ENCODE assay signal across 8 cellular contexts in genomic region chr17:50944902-50945720, GRCh38.
A peak's percentile ranks its signal among the peaks of the same experiment; 100 is the strongest.
DNase-seq lines count a peak whose midpoint lies in the region; ATAC-seq, FAIRE-seq and TF ChIP-seq lines count a peak whose summit lies in the region.

No MANE protein-coding gene starts in this region.

- CTCF ChIA-PET in H1 (lab: Charles Lee; ENCODE audit: partially characterized antibody) = interaction anchor here (1.0 to 21.7 kb wide), 6 partner anchors 9 to 127 kb away, joined by 3 to 735 read pairs (median 4); partner anchors contain the start of gene TOB1

- H2AFZ ChIP-seq in Loucy (ENCODE audit: low read length) (peak overlapping the region; percentile 87), H1 (ENCODE audit: low read length) (no peak overlapping the region), trophoblast cell (ENCODE audit: insufficient read depth, low read length, poor library complexity) (no peak overlapping the region)

- H3K79me1 ChIP-seq in H1 (ENCODE audit: low read depth, low read length) = no peaks in the 10 kb centered on the region
- peaks cover 15% of the 10 kb centered on the region for H3K79me1 ChIP-seq in trophoblast cell (ENCODE audit: low read length)

- H3K23ac ChIP-seq in H1 (ENCODE audit: insufficient read length) (no peak overlapping the region), trophoblast cell (ENCODE audit: low read length) (no peak overlapping the region)

- no peak overlapping the region for H4K12ac ChIP-seq in trophoblast cell (ENCODE audit: low read depth, low read length)

- no peak for TF ChIP-seq CTCF in C4-2B (conservative IDR thresholded peaks at IDR 0.05)
- no peak for TF ChIP-seq CTCF in Loucy (conservative IDR thresholded peaks at IDR 0.05; ENCODE audit: low read length)
- TF ChIP-seq CTCF in H1 (IDR thresholded peaks at IDR 0.05; ENCODE audit: control extremely low read depth in 1 of 3, insufficient read depth in 1 of 3, low read depth in 1 of 3, low read length in 3 of 3) = no peak

- no peaks in the 10 kb centered on the region for H4K20me1 ChIP-seq in Loucy (ENCODE audit: insufficient read depth, low read length, poor library complexity, severe bottlenecking)
- no peaks in the 10 kb centered on the region for H4K20me1 ChIP-seq in H1 (replicated peaks in 1 of 2; ENCODE audit: control insufficient read depth in 1 of 2, insufficient read depth in 2 of 2, low read length in 2 of 2)

- H3K36me3 ChIP-seq in Loucy (ENCODE audit: insufficient read depth, low read length) (no peaks in the 10 kb centered on the region), H1 (ENCODE audit: control insufficient read depth in 2 of 4, insufficient read depth in 4 of 4, low read length in 3 of 4) (no peaks in the 10 kb centered on the region), trophoblast cell (ENCODE audit: control insufficient read depth in 1 of 2, insufficient read depth in 2 of 2, low read length in 2 of 2) (no peaks in the 10 kb centered on the region)

- no peak for TF ChIP-seq EP300 in H1 (IDR thresholded peaks at IDR 0.05; ENCODE audit: borderline replicate concordance in 1 of 2, low read depth in 2 of 2, low read length in 2 of 2)

- H3K23me2 ChIP-seq in H1 (ENCODE audit: low read depth, low read length) = peaks cover 4% of the 10 kb centered on the region; the same call in 1 of the 2 replicates

- peak overlapping the region; percentile 70 for H3K4me3 ChIP-seq in Loucy (ENCODE audit: low read length, poor library complexity, severe bottlenecking)
- peak overlapping the region in 1 of 4 experiments; percentile 56; a peak in 3 of 8 replicates for H3K4me3 ChIP-seq in H1 (ENCODE audit: extremely low read depth in 1 of 4, insufficient read depth in 2 of 4, low read depth in 3 of 4, low read length in 4 of 4)
- H3K4me3 ChIP-seq in trophoblast cell (ENCODE audit: low read depth, low read length) = peak overlapping the region; percentile 14

- no peak for TF ChIP-seq POLR2A in H1 (IDR thresholded peaks at IDR 0.05; ENCODE audit: control extremely low read depth in 1 of 2, low read depth in 2 of 2, low read length in 2 of 2)
- no peak for TF ChIP-seq POLR2A in erythroblast (IDR thresholded peaks at IDR 0.05; ENCODE audit: low read length)

- H2BK20ac ChIP-seq in H1 (ENCODE audit: low read length) = peak overlapping the region; percentile 72; the same call in 1 of the 2 replicates

- peak overlapping the region; percentile 84; the same call in 1 of the 2 replicates for H2BK12ac ChIP-seq in H1 (ENCODE audit: low read depth, low read length)
- no peak overlapping the region for H2BK12ac ChIP-seq in trophoblast cell (ENCODE audit: low read length)

- no peak overlapping the region for H2AK5ac ChIP-seq in H1 (ENCODE audit: low read depth, low read length)
- no peak overlapping the region for H2AK5ac ChIP-seq in trophoblast cell (ENCODE audit: low read length)

- H3K79me2 ChIP-seq in Loucy (ENCODE audit: insufficient read depth, low read length) = no peaks in the 10 kb centered on the region
- H3K79me2 ChIP-seq in H1 (ENCODE audit: control insufficient read depth in 1 of 2, insufficient read depth in 2 of 2, low read length in 2 of 2) = no peaks in the 10 kb centered on the region
- H3K79me2 ChIP-seq in trophoblast cell (ENCODE audit: control insufficient read depth, insufficient read depth, low read length, poor library complexity) = no peaks in the 10 kb centered on the region

- H3K4me1 ChIP-seq in Loucy (ENCODE audit: insufficient read depth, low read length, poor library complexity, severe bottlenecking) (peaks cover 16% of the 10 kb centered on the region), H1 (replicated peaks in 1 of 4; ENCODE audit: control insufficient read depth in 3 of 4, insufficient read depth in 4 of 4, low read length in 3 of 4) (peaks cover 0 to 21% (median 18%) of the 10 kb centered on the region in 4 experiments; a peak in 5 of 7 replicates), trophoblast cell (ENCODE audit: control insufficient read depth in 1 of 2, insufficient read depth in 2 of 2, low read length in 2 of 2) (peaks cover 11 to 13% of the 10 kb centered on the region in 2 experiments)

- FAIRE-seq in H1 (lab: Jason Lieb, UNC) = no peak

- H3K14ac ChIP-seq in H1 (ENCODE audit: insufficient read length) (no peak overlapping the region), trophoblast cell (ENCODE audit: low read length) (no peak overlapping the region)

- no peaks in the 10 kb centered on the region for H3K9me3 ChIP-seq in Loucy (ENCODE audit: insufficient read depth, low read depth, low read length)
- no peaks in the 10 kb centered on the region for H3K9me3 ChIP-seq in H1 (ENCODE audit: insufficient read depth in 2 of 2, low read depth in 1 of 2, low read length in 1 of 2)
- peaks cover 2% of the 10 kb centered on the region for H3K9me3 ChIP-seq in trophoblast cell (ENCODE audit: insufficient read depth, low read depth, low read length)

- 0 out of 2 replicates have a peak overlapping the region, but pooled peaks have one; percentile 81 for H2BK15ac ChIP-seq in H1 (ENCODE audit: low read length)

- H3K9me2 ChIP-seq in Loucy (replicated peaks; ENCODE audit: low read depth, low read length) = no peaks in the 10 kb centered on the region

- H4K8ac ChIP-seq in H1 (ENCODE audit: extremely low read depth, insufficient read depth, low read length) (no peak overlapping the region; the same call in 1 of the 2 replicates), trophoblast cell (ENCODE audit: low read depth, low read length) (no peak overlapping the region)

- H2BK120ac ChIP-seq in H1 (replicated peaks; ENCODE audit: low read depth, low read length) = no peak overlapping the region
- H2BK120ac ChIP-seq in trophoblast cell (ENCODE audit: insufficient read depth, low read length, poor library complexity) = no peak overlapping the region

- WGBS in H1 (ENCODE audit: extremely low coverage in 1 of 2, insufficient coverage in 1 of 2, insufficient read length in 1 of 2, insufficient replicate concordance in 2 of 2, low coverage in 1 of 2, low lambda C conversion rate in 2 of 2, missing lambda C conversion rate in 1 of 2), 2 experiments = 66% methylated on average over 14 of the region's 18 CpGs; no CpG with 5 or more reads in 1 of the 2 experiments
- WGBS in trophoblast cell (ENCODE audit: extremely low coverage, insufficient coverage, insufficient read length) = no CpG with 5 or more reads among the region's 18 CpGs

- no peak overlapping the region for H3K56ac ChIP-seq in H1 (replicated peaks; ENCODE audit: insufficient read length, low read depth, low read length)

- H3K27me3 ChIP-seq in Loucy (ENCODE audit: insufficient read depth, low read length, poor library complexity, severe bottlenecking) (no peaks in the 10 kb centered on the region), H1 (replicated peaks in 1 of 4; ENCODE audit: control insufficient read depth in 3 of 4, extremely low read depth in 1 of 4, insufficient read depth in 3 of 4, low read length in 3 of 4) (peaks cover 0 to 6% (median 1%) of the 10 kb centered on the region in 4 experiments; a peak in 2 of 7 replicates), trophoblast cell (ENCODE audit: insufficient read depth, low read length) (no peaks in the 10 kb centered on the region)

- no peaks in the 10 kb centered on the region for H3F3A ChIP-seq in Loucy (ENCODE audit: low read depth)

- no peak overlapping the region for H4K5ac ChIP-seq in H1 (ENCODE audit: insufficient read length, low read depth, low read length)

- H3K27ac ChIP-seq in C4-2B = peak overlapping the region; percentile 100
- no peak overlapping the region for H3K27ac ChIP-seq in H1 (ENCODE audit: low read depth, low read length)
- H3K27ac ChIP-seq in trophoblast cell (ENCODE audit: low read depth, low read length) = no peak overlapping the region

- no peak for TF ChIP-seq RAD21 in H1 (IDR thresholded peaks at IDR 0.05 in 1 of 2, conservative IDR thresholded peaks at IDR 0.05 in 1 of 2; ENCODE audit: low read depth in 2 of 2, low read length in 2 of 2)

- H3K18ac ChIP-seq in H1 (ENCODE audit: extremely low read depth, low read length) = no peak overlapping the region; the same call in 1 of the 2 replicates
- H3K18ac ChIP-seq in trophoblast cell (ENCODE audit: low read length) = peak overlapping the region; percentile 28

- no peak for ATAC-seq in GM18517 (IDR thresholded peaks at IDR 0.05; ENCODE audit: unreplicated experiment)

- POLR2A ChIA-PET in H1 (lab: Charles Lee; ENCODE audit: partially characterized antibody) = interaction anchor here (0.7 to 21.0 kb wide), 11 partner anchors 9 to 175 kb away, joined by 3 to 308 read pairs (median 5); partner anchors contain the start of genes SPAG9 and TOB1

- no peak for DNase-seq in H1 (ENCODE audit: low read depth in 1 of 2, low spot score in 2 of 2)
- no peak for DNase-seq in trophoblast cell
- DNase-seq in stimulated activated CD4-positive, alpha-beta T cell treated with anti-CD3 and anti-CD28 coated beads, Interleukin-4, amount 100 ng/mL, for 24 hours = no peak
- DNase-seq in erythroblast (lab: John Stamatoyannopoulos, UW) = no peak
- no peak for DNase-seq in NCI-H526 (lab: John Stamatoyannopoulos, UW)

- H3K4ac ChIP-seq in H1 (replicated peaks; ENCODE audit: insufficient read length, low read depth, low read length) (no peak overlapping the region), trophoblast cell (ENCODE audit: low read depth, low read length) (no peak overlapping the region)

- H3K4me2 ChIP-seq in Loucy (ENCODE audit: low read depth, low read length, poor library complexity, severe bottlenecking) = peak overlapping the region; percentile 68
- peak overlapping the region; percentile 37 to 84; a peak in 3 of 4 replicates for H3K4me2 ChIP-seq in H1 (ENCODE audit: insufficient read depth in 1 of 2, low read depth in 2 of 2, low read length in 2 of 2)
- H3K4me2 ChIP-seq in trophoblast cell (ENCODE audit: low read length) = peak overlapping the region; percentile 72

- H4K91ac ChIP-seq in H1 (replicated peaks; ENCODE audit: insufficient read length, low read length) (peak overlapping the region; percentile 91), trophoblast cell (ENCODE audit: low read depth, low read length) (no peak overlapping the region)

- H3K9ac ChIP-seq in Loucy (ENCODE audit: low read depth, low read length, poor library complexity, severe bottlenecking) (peak overlapping the region; percentile 70), H1 (replicated peaks in 1 of 4; ENCODE audit: extremely low read depth in 1 of 4, low read depth in 3 of 4, low read length in 3 of 4) (no peak overlapping the region), trophoblast cell (ENCODE audit: low read length) (no peak overlapping the region)

- H2BK5ac ChIP-seq in H1 (ENCODE audit: low read depth, low read length) = peak overlapping the region; percentile 88; the same call in 1 of the 2 replicates
- H2BK5ac ChIP-seq in trophoblast cell (ENCODE audit: low read depth, low read length, poor library complexity) = no peak overlapping the region

TF ChIP-seq in H1, 55 proteins besides CTCF, POLR2A, EP300 and RAD21 (continues in another document):
- no peak for TF ChIP-seq NANOG (IDR thresholded peaks at IDR 0.05; ENCODE audit: insufficient read depth, low read depth, low read length, poor library complexity, severe bottlenecking)
- no peak for TF ChIP-seq SP2 (IDR thresholded peaks at IDR 0.05; ENCODE audit: low read length)
- TF ChIP-seq KDM4A (IDR thresholded peaks at IDR 0.05; ENCODE audit: low read depth, low read length, severe bottlenecking) = no peak
